Comparison of ENCODE assay signal across 10 cellular contexts in genomic region chr11:61830318-61831105, GRCh38. TPM values are rescaled to one million over a fixed set of nuclear protein-coding genes. Genes with fewer than 3 reads are reported as not detected.
DNase-seq lines count a peak whose midpoint lies in the region; ATAC-seq, FAIRE-seq and TF ChIP-seq lines count a peak whose summit lies in the region.
"Had no signal": no experiment of that assay in that cellular context is flagged by ENCODE, and none has a peak within 500 bp of the region (broad histone marks: within the 10 kb centered on the region; RNA-seq: fewer than 3 reads in every experiment).

No MANE protein-coding gene starts in this region.

- TF ChIP-seq POLR2A in A549 (IDR thresholded peaks at IDR 0.05; ENCODE audit: low read length) = no peak

- H3K4me3 Mint-ChIP-seq in mesothelial cell of epicardium (peak overlapping the region; percentile 89), Calu3 (ENCODE audit: low read depth, unreplicated experiment) (no peak overlapping the region)

- H3K36me3 Mint-ChIP-seq in mesothelial cell of epicardium (peaks cover 2% of the 10 kb centered on the region), Calu3 (ENCODE audit: insufficient read depth, unreplicated experiment) (peaks cover 11% of the 10 kb centered on the region)

- no peak for TF ChIP-seq EP300 in A549 (IDR thresholded peaks at IDR 0.05)

- CTCF ChIA-PET in A549 (lab: Yijun Ruan, JAX) (interaction anchor here (0.7 to 5.6 kb wide), 6 partner anchors 18 to 116 kb away, joined by 3 to 51 read pairs (median 4); no protein-coding TSS in a partner anchor), Calu3 (lab: Charles Lee) (no interaction called here)

- H3K4me1 ChIP-seq in A549 (peaks cover 68% of the 10 kb centered on the region), GM23248 (ENCODE audit: insufficient read depth) (peaks cover 9% of the 10 kb centered on the region), ascending aorta (peaks cover 2 to 63% of the 10 kb centered on the region in 2 donors)

- POLR2A ChIA-PET in A549 (lab: Yijun Ruan, JAX) = no interaction called here

- H3K27me3 Mint-ChIP-seq in mesothelial cell of epicardium (ENCODE audit: low read depth) = no peaks in the 10 kb centered on the region
- H3K27me3 Mint-ChIP-seq in Calu3 (ENCODE audit: unreplicated experiment) = peaks cover 84% of the 10 kb centered on the region

- no TSS peak for BruUV-seq in Calu3 (replicated peaks; lab: Mats Ljungman, UMichigan)

- H2AFZ ChIP-seq in GM23248 = peak overlapping the region; percentile 52

- peak overlapping the region; percentile 94 for H3K27ac Mint-ChIP-seq in mesothelial cell of epicardium
- no peak overlapping the region for H3K27ac Mint-ChIP-seq in Calu3 (ENCODE audit: unreplicated experiment)

- H3K9me3 ChIP-seq in A549 = no peaks in the 10 kb centered on the region
- H3K9me3 ChIP-seq in GM23248 (ENCODE audit: low read depth) = no peaks in the 10 kb centered on the region
- H3K9me3 ChIP-seq in ascending aorta = no peaks in the 10 kb centered on the region

- TF ChIP-seq RAD21 in A549 (conservative IDR thresholded peaks at IDR 0.05 in 1 of 2, IDR thresholded peaks at IDR 0.05 in 1 of 2) = no peak

- no peak overlapping the region for H3K9ac ChIP-seq in GM23248

- H3K27ac ChIP-seq in A549 = peak overlapping the region; percentile 1 to 96; a peak in 2 of 6 replicates
- no peak overlapping the region for H3K27ac ChIP-seq in GM23248
- peak overlapping the region; percentile 90 to 92 for H3K27ac ChIP-seq in ascending aorta
- H3K27ac ChIP-seq in caudate nucleus (ENCODE audit: low read depth, low read length) = no peak overlapping the region

- H3K9me2 ChIP-seq in GM23248 (ENCODE audit: insufficient read depth) = no peaks in the 10 kb centered on the region

- H3K4me3 ChIP-seq in A549 (peak overlapping the region; percentile 100), GM23248 (no peak overlapping the region), ascending aorta (peak overlapping the region; percentile 74 to 78)

- no peak for TF ChIP-seq CTCF in A549 (IDR thresholded peaks at IDR 0.05)
- TF ChIP-seq CTCF in ascending aorta (IDR thresholded peaks at IDR 0.05) = no peak
- TF ChIP-seq CTCF in mesothelial cell of epicardium (IDR thresholded peaks at IDR 0.05; ENCODE audit: unreplicated experiment) = no peak
- no peak for TF ChIP-seq CTCF in GM13976 (IDR thresholded peaks at IDR 0.05; ENCODE audit: borderline replicate concordance, control extremely low read depth, extremely low read depth, insufficient read depth, missing control alignments)
- TF ChIP-seq CTCF in Calu3 (IDR thresholded peaks at IDR 0.05; ENCODE audit: unreplicated experiment) = no peak

- intact Hi-C loops in ascending aorta (cut with DNase I) (no loop called here), Calu3 (cut with micrococcal nuclease; ENCODE audit: unreplicated experiment) (no loop called here)

- H3K4me1 Mint-ChIP-seq in mesothelial cell of epicardium (peaks cover 65% of the 10 kb centered on the region), Calu3 (ENCODE audit: low read depth, unreplicated experiment) (no peaks in the 10 kb centered on the region)

- peaks cover 8% of the 10 kb centered on the region for H3F3A ChIP-seq in GM23248 (ENCODE audit: insufficient read depth)

- peak overlapping the region; percentile 100 for H3K4me2 ChIP-seq in A549
- peak overlapping the region; percentile 39 for H3K4me2 ChIP-seq in GM23248 (ENCODE audit: unreplicated experiment)

- H3K9me3 Mint-ChIP-seq in mesothelial cell of epicardium = no peaks in the 10 kb centered on the region
- no peaks in the 10 kb centered on the region for H3K9me3 Mint-ChIP-seq in Calu3 (ENCODE audit: low read depth, unreplicated experiment)

- H3K79me2 ChIP-seq in GM23248 (ENCODE audit: insufficient read depth) = no peaks in the 10 kb centered on the region

- in situ Hi-C loops in GM23248 (cut with MboI) (no loop called here), GM13976 (cut with MboI; ENCODE audit: low sequenced_read_pairs, unreplicated experiment) (no loop called here)

- no peak for FAIRE-seq in A549 (lab: Jason Lieb, UNC)
- FAIRE-seq: colon, RCC 7860 had no signal

- no peaks in the 10 kb centered on the region for H3K36me3 ChIP-seq in GM23248 (ENCODE audit: low read depth)
- no peaks in the 10 kb centered on the region for H3K36me3 ChIP-seq in ascending aorta

- H3K27me3 ChIP-seq in GM23248 (replicated peaks; ENCODE audit: insufficient read depth) (no peaks in the 10 kb centered on the region), ascending aorta (no peaks in the 10 kb centered on the region)

- no peak for DNase-seq in A549 (ENCODE audit: low read depth in 1 of 2, low spot score in 1 of 2)
- DNase-seq in GM23248 = peak; percentile 47
- no peak for DNase-seq in ascending aorta (ENCODE audit: low spot score in 2 of 2)
- DNase-seq in mesothelial cell of epicardium (ENCODE audit: low spot score in 2 of 2, unreplicated experiment in 2 of 2) = no peak
- DNase-seq in caudate nucleus (lab: John Stamatoyannopoulos, UW) = no peak
- no peak for DNase-seq in EL
- DNase-seq in GM13976 (ENCODE audit: low spot score) = no peak
- DNase-seq in Calu3 = no peak

- 61% methylated on average over 7 of the region's 7 CpGs for WGBS in A549 (ENCODE audit: missing lambda C conversion rate)
- WGBS in GM23248 (ENCODE audit: low coverage in 1 of 2, low lambda C conversion rate in 2 of 2, missing lambda C conversion rate in 2 of 2), 2 experiments = 49 to 53% methylated on average over 7 of the region's 7 CpGs

- no peaks in the 10 kb centered on the region for H4K20me1 ChIP-seq in GM23248 (ENCODE audit: insufficient read depth)

- no peak for ATAC-seq in A549

TF ChIP-seq in A549, 52 proteins besides CTCF, POLR2A, EP300 and RAD21 (continues in another document):
- no peak for TF ChIP-seq TFCP2L1 (CRISPR knock-in tag; IDR thresholded peaks at IDR 0.05)

RNA-seq across cellular contexts. Expression of gene FADS2, which starts 2.4 kb away (rescaled TPM):
- 215 and 278 TPM in 2 replicates for polyA plus RNA-seq in A549 (2011; rRNA removed)
- polyA plus RNA-seq in A549 (2012; cell fraction: cytosol; rRNA removed) = 187 and 222 TPM in 2 replicates
- polyA plus RNA-seq in A549 (2012; cell fraction: nucleus; rRNA removed) = 358 and 370 TPM in 2 replicates
- polyA plus RNA-seq in A549 (2017; fragmentation: RNase III; extraction: RNeasy Plus Mini Kit Qiagen cat#74134 plus additional on column Dnase treatment) = 184 to 391 TPM (median 352 TPM) in 3 replicates
- 649 and 679 TPM in 2 replicates for polyA minus RNA-seq in A549 (2011; rRNA and poly(A)+ RNA removed)
- total RNA-seq in GM23248 (2014; rRNA removed; shearing (Covaris generic)) = 5.2 and 7.7 TPM in 2 replicates
- polyA plus RNA-seq in GM23248 (2016; fragmentation: Nextera tagmentation; extraction: Ambion mirVana) = 5.5 and 6.3 TPM in 2 replicates
- 37.6 TPM for total RNA-seq in ascending aorta
- total RNA-seq in mesothelial cell of epicardium = 317 to 337 TPM (median 324 TPM) in 3 replicates
- total RNA-seq in Calu3 (2022) = 8.5 and 19.2 TPM in 2 replicates

RNA-seq across cellular contexts. Expression of gene FADS1, which starts 13.7 kb away (rescaled TPM):
- polyA plus RNA-seq in A549 (2011; rRNA removed) (163 and 175 TPM in 2 replicates), A549 (2017; fragmentation: RNase III; extraction: RNeasy Plus Mini Kit Qiagen cat#74134 plus additional on column Dnase treatment) (121 to 205 TPM (median 189 TPM) in 3 replicates), GM23248 (2016; fragmentation: Nextera tagmentation; extraction: Ambion mirVana) (19.7 and 21.6 TPM in 2 replicates)
- polyA plus RNA-seq in A549 (2012; cell fraction: cytosol; rRNA removed) = 87.7 and 130 TPM in 2 replicates
- 112 and 123 TPM in 2 replicates for polyA plus RNA-seq in A549 (2012; cell fraction: nucleus; rRNA removed)
- polyA minus RNA-seq in A549 (2011; rRNA and poly(A)+ RNA removed) = 286 and 310 TPM in 2 replicates
- 12.9 and 44.9 TPM in 2 replicates for total RNA-seq in GM23248 (2014; rRNA removed; shearing (Covaris generic))
- total RNA-seq in ascending aorta (47.1 TPM), mesothelial cell of epicardium (108 to 115 TPM (median 108 TPM) in 3 replicates), Calu3 (2022) (55.6 and 74.1 TPM in 2 replicates)

RNA-seq across cellular contexts. Expression of gene FEN1, which starts 37.8 kb away (rescaled TPM):
- polyA plus RNA-seq in A549 (2011; rRNA removed) = 36.3 and 38.4 TPM in 2 replicates
- polyA plus RNA-seq in A549 (2012; cell fraction: cytosol; rRNA removed) = 65.4 and 69.1 TPM in 2 replicates
- polyA plus RNA-seq in A549 (2012; cell fraction: nucleus; rRNA removed) = 61.1 and 70.5 TPM in 2 replicates
- 99.7 to 105 TPM (median 104 TPM) in 3 replicates for polyA plus RNA-seq in A549 (2017; fragmentation: RNase III; extraction: RNeasy Plus Mini Kit Qiagen cat#74134 plus additional on column Dnase treatment)
- polyA minus RNA-seq in A549 (2011; rRNA and poly(A)+ RNA removed) = 38.6 and 47.2 TPM in 2 replicates
- 29.0 and 29.2 TPM in 2 replicates for total RNA-seq in GM23248 (2014; rRNA removed; shearing (Covaris generic))
- 29.1 and 31.5 TPM in 2 replicates for polyA plus RNA-seq in GM23248 (2016; fragmentation: Nextera tagmentation; extraction: Ambion mirVana)
- total RNA-seq in ascending aorta = 1.5 TPM
- total RNA-seq in mesothelial cell of epicardium = 19.5 to 20.9 TPM (median 20.3 TPM) in 3 replicates
- total RNA-seq in Calu3 (2022) = 72.4 TPM in 2 replicates

RNA-seq across cellular contexts. Expression of gene TMEM258, which starts 38.1 kb away (rescaled TPM):
- 280 and 375 TPM in 2 replicates for polyA plus RNA-seq in A549 (2011; rRNA removed)
- polyA plus RNA-seq in A549 (2012; cell fraction: cytosol; rRNA removed) = 374 and 375 TPM in 2 replicates
- 150 and 167 TPM in 2 replicates for polyA plus RNA-seq in A549 (2012; cell fraction: nucleus; rRNA removed)
- 232 to 262 TPM (median 257 TPM) in 3 replicates for polyA plus RNA-seq in A549 (2017; fragmentation: RNase III; extraction: RNeasy Plus Mini Kit Qiagen cat#74134 plus additional on column Dnase treatment)
- polyA minus RNA-seq in A549 (2011; rRNA and poly(A)+ RNA removed) = 117 and 178 TPM in 2 replicates
- total RNA-seq in GM23248 (2014; rRNA removed; shearing (Covaris generic)) = 28.5 and 72.8 TPM in 2 replicates
- polyA plus RNA-seq in GM23248 (2016; fragmentation: Nextera tagmentation; extraction: Ambion mirVana) = 258 and 259 TPM in 2 replicates
- 26.4 TPM for total RNA-seq in ascending aorta
- 139 to 154 TPM (median 148 TPM) in 3 replicates for total RNA-seq in mesothelial cell of epicardium
- total RNA-seq in Calu3 (2022) = 140 and 146 TPM in 2 replicates

Comparison
In these comparisons a context has a peak if more than half of its experiments do, and no peak if none do; other contexts are left out.
1. H3K27ac ChIP-seq: peak in A549 (2 of 2) and ascending aorta (2 of 2); none in GM23248 (single experiment) and caudate nucleus (single experiment).